ENCODE assay signal across 28 cellular contexts in the genomic region with DNA sequence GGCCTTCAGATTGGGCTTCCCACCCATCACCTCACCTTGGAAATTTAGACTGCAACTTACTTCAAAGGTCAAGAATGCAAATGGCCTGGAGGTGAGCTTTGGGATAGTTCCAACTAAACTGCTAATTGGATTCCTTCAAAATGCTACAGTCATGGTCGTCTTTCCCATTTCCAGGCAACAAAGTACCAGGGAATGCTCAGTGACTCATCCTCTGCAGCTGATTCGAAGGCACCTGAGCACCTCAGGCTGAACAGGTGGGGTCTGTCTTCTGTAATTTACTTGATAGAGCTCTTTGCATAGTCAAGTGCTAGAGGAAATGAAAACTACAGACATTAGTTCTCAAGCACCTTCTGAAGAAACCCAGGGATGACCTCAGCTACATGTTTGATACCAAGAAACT. TPM values are rescaled to one million over a fixed set of nuclear protein-coding genes. Genes with fewer than 3 reads are reported as not detected.
DNase-seq lines count a peak whose midpoint lies in the region; ATAC-seq and TF ChIP-seq lines count a peak whose summit lies in the region.
"Had no signal": no experiment of that assay in that cellular context is flagged by ENCODE, and none has a peak within 500 bp of the region (broad histone marks: within the 10 kb centered on the region; RNA-seq: fewer than 3 reads in every experiment).

No MANE protein-coding gene starts in this region.

- H3K27ac Mint-ChIP-seq in T-helper 17 cell, result no peak overlapping the region
- H3K27ac Mint-ChIP-seq: CD14-positive monocyte, T-cell had no signal

- no peaks in the 10 kb centered on the region for H3K9me2 ChIP-seq in OCI-LY1 (ENCODE audit: low read depth, low read length)

- H2AFZ ChIP-seq in OCI-LY1 (ENCODE audit: low read length), result 0 out of 2 replicates have a peak overlapping the region, but pooled peaks have one; percentile 34

- no peaks in the 10 kb centered on the region for H3F3A ChIP-seq in OCI-LY1 (ENCODE audit: insufficient read depth, low read length)

- no peak overlapping the region for H3K4me3 ChIP-seq in GM06990 (replicated peaks; ENCODE audit: low read depth, low read length)
- no peak overlapping the region for H3K4me3 ChIP-seq in OCI-LY1 (ENCODE audit: low read depth, low read length, poor library complexity, severe bottlenecking)
- H3K4me3 ChIP-seq in epithelial cell of esophagus (ENCODE audit: low read length), result no peak overlapping the region

- no peaks in the 10 kb centered on the region for H3K79me2 ChIP-seq in OCI-LY1 (ENCODE audit: insufficient read depth, low read length)

- peaks cover 3% of the 10 kb centered on the region for H3K4me1 Mint-ChIP-seq in T-helper 17 cell
- H3K4me1 Mint-ChIP-seq: CD14-positive monocyte had no signal

- no peak overlapping the region for H3K4me2 ChIP-seq in OCI-LY1 (ENCODE audit: low read length)

- H3K4me3 Mint-ChIP-seq in T-helper 17 cell, result no peak overlapping the region
- H3K4me3 Mint-ChIP-seq: CD14-positive monocyte; CD8-positive, alpha-beta memory T cell; T-cell had no signal

- H3K27me3 Mint-ChIP-seq in T-helper 17 cell, result peaks cover 14% of the 10 kb centered on the region

- H3K27ac ChIP-seq in OCI-LY1 (ENCODE audit: low read depth, low read length, poor library complexity, severe bottlenecking), result peak overlapping the region; percentile 21

- H3K9ac ChIP-seq in OCI-LY1 (ENCODE audit: low read length), result no peak overlapping the region

- H3K36me3 ChIP-seq in GM06990 (ENCODE audit: control insufficient read depth, insufficient read depth, low read length) (no peaks in the 10 kb centered on the region), OCI-LY1 (ENCODE audit: insufficient read depth, low read length) (no peaks in the 10 kb centered on the region)
- H3K36me3 ChIP-seq: BE2C had no signal

- no peaks in the 10 kb centered on the region for H3K36me3 Mint-ChIP-seq in T-helper 17 cell (ENCODE audit: low read depth)
- H3K36me3 Mint-ChIP-seq: CD14-positive monocyte; CD8-positive, alpha-beta memory T cell; T-cell had no signal

- no peak for ATAC-seq in T-helper 17 cell
- no peak for ATAC-seq in GM21786 (IDR thresholded peaks at IDR 0.05; ENCODE audit: unreplicated experiment)
- ATAC-seq: HCT116, PC-3, T-cell had no signal

- H4K20me1 ChIP-seq in OCI-LY1 (ENCODE audit: insufficient read depth, low read length), result no peaks in the 10 kb centered on the region

- H3K27me3 ChIP-seq in GM06990 (replicated peaks; ENCODE audit: control insufficient read depth, insufficient read depth, low read length) (no peaks in the 10 kb centered on the region), OCI-LY1 (ENCODE audit: insufficient read depth, low read length) (no peaks in the 10 kb centered on the region)
- H3K27me3 ChIP-seq: BE2C had no signal

- no peak for TF ChIP-seq CTCF in GM06990 (IDR thresholded peaks at IDR 0.05; ENCODE audit: insufficient read depth, low read length, poor library complexity, severe bottlenecking)
- no peak for TF ChIP-seq CTCF in OCI-LY1 (IDR thresholded peaks at IDR 0.05; ENCODE audit: low read length)
- TF ChIP-seq CTCF in epithelial cell of esophagus (IDR thresholded peaks at IDR 0.05; ENCODE audit: insufficient read depth, low read depth, low read length, missing control alignments), result no peak

- peaks cover 56% of the 10 kb centered on the region for H3K4me1 ChIP-seq in OCI-LY1 (ENCODE audit: insufficient read depth, low read length, severe bottlenecking)
- H3K4me1 ChIP-seq: BE2C had no signal

- DNase-seq in GM06990 (ENCODE audit: extremely low read depth, insufficient read length), result peak; percentile 12
- peak; percentile 28 for DNase-seq in epithelial cell of esophagus (ENCODE audit: low read depth)
- peak; percentile 15 for DNase-seq in kidney tubule cell (ENCODE audit: low spot score)
- no peak for DNase-seq in T-helper 17 cell
- DNase-seq in NCI-H1930 (lab: John Stamatoyannopoulos, UW), result no peak
- DNase-seq: BE2C; CD8-positive, alpha-beta memory T cell; DMS 273 treated with DMSO at 0.1 percent for 48 hours; DND-41; KBM-7; NCI-H1048; NCI-H1417 treated with DMSO at 0.1 percent for 48 hours; NCI-H187 treated with DMSO at 0.1 percent for 48 hours; NCI-H2107; NCI-H524; NCI-H82; PC-3; SHP77; T-cell had no signal

- H3K9me3 ChIP-seq in OCI-LY1 (ENCODE audit: low read length) (no peaks in the 10 kb centered on the region), T-helper 17 cell (ENCODE audit: control insufficient read depth, low read length, poor library complexity, severe bottlenecking) (no peaks in the 10 kb centered on the region)
- H3K9me3 ChIP-seq: BE2C had no signal

RNA-seq across cellular contexts. Expression of gene FSHB, which starts 20.5 kb away (rescaled TPM):
- total RNA-seq in T-helper 17 cell, result not detected
- total RNA-seq: A673; CD8-positive, alpha-beta memory T cell; H4; LHCN-M2; PC-3; RPMI7951; SK-MEL-5; T-cell had no signal

Comparison
In these comparisons a context has a peak if more than half of its experiments do, and no peak if none do; other contexts are left out.
1. DNase-seq: peak in GM06990 (single experiment), epithelial cell of esophagus (single experiment) and kidney tubule cell (single experiment); none in T-helper 17 cell (0 of 3) and NCI-H1930 (0 of 2).